Comparison of ENCODE assay signal across 11 cellular contexts in the genomic region with DNA sequence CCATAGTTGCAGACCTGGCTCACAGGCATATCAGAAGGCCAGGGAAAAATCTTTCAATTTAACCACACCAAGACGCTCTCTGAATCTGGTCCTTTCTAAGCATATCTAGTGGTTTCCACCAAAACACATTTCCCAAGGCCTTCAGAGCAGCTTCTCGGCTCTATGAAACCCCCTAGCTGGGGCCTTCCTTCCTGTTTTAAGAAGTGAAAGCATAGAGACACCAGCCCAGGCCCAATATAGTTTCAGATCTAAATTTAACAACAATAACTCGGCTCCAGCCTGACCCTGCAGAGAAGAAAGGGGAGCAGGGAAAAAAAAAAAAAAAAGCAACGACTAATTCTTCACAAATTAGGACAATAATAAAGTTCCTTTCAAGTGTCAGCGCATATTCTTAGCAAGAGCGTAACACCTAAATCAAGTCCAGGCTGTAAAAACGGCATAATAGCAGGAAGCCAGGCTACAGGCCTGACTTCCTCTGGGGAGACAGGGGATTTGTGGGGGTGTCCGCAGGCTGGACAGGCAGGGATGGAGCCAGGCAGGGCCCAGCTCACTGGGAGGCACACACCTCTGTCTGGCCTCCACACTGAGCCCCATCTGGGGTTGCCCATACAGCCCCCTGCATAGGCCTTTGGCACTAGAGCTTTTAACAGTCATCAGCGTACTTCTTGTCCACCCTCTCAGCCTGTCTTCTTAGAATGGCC.
A peak's percentile ranks its signal among the peaks of the same experiment; 100 is the strongest.
DNase-seq lines count a peak whose midpoint lies in the region; ATAC-seq and TF ChIP-seq lines count a peak whose summit lies in the region.
"Had no signal": no experiment of that assay in that cellular context is flagged by ENCODE, and none has a peak within 500 bp of the region (broad histone marks: within the 10 kb centered on the region; RNA-seq: fewer than 3 reads in every experiment).

No MANE protein-coding gene starts in this region.

- TF ChIP-seq CTCF in GM10248 (IDR thresholded peaks at IDR 0.05; ENCODE audit: control extremely low read depth, extremely low read depth, low read depth, missing control alignments) = no peak

- H3K9me3 Mint-ChIP-seq in activated naive CD4-positive, alpha-beta T cell treated with anti-CD3 and anti-CD28 coated beads, Interleukin-2, amount 50 U/mL, for 72 hours = peaks cover 25 to 26% of the 10 kb centered on the region in 2 donors

- peak overlapping the region; percentile 89 for H3K27ac ChIP-seq in right cardiac atrium (ENCODE audit: low read length)
- H3K27ac ChIP-seq: GM23248 had no signal

- intact Hi-C loops in right cardiac atrium (cut with DNase I) = no loop called here

- H3K27ac Mint-ChIP-seq in activated naive CD4-positive, alpha-beta T cell treated with anti-CD3 and anti-CD28 coated beads, Interleukin-2, amount 50 U/mL, for 72 hours = no peak overlapping the region

- no peak overlapping the region for H3K4me3 ChIP-seq in Jurkat, Clone E6-1 (ENCODE audit: low read length)
- no peak overlapping the region for H3K4me3 ChIP-seq in right cardiac atrium (ENCODE audit: low read length)
- H3K4me3 ChIP-seq: GM23248 had no signal

- peaks cover 0 to 10% of the 10 kb centered on the region in 2 donors for H3K36me3 Mint-ChIP-seq in activated naive CD4-positive, alpha-beta T cell treated with anti-CD3 and anti-CD28 coated beads, Interleukin-2, amount 50 U/mL, for 72 hours

- POLR2A ChIA-PET in GM10248 (lab: Yijun Ruan, JAX) = no interaction called here

- ATAC-seq in GM21423 (IDR thresholded peaks at IDR 0.05; ENCODE audit: unreplicated experiment) (peak; percentile 81), right cardiac atrium (peak; percentile 67 to 77), GM19455 (IDR thresholded peaks at IDR 0.05; ENCODE audit: unreplicated experiment) (no peak)
- no peak for ATAC-seq in activated naive CD4-positive, alpha-beta T cell treated with anti-CD3 and anti-CD28 coated beads, Interleukin-2, amount 50 U/mL, for 72 hours
- ATAC-seq: SK-N-SH treated with all-trans-retinoic acid at 6 μM for 48 hours had no signal

- H3K4me1 ChIP-seq in right cardiac atrium (ENCODE audit: control insufficient read depth, insufficient read depth, low read length) = peaks cover 6% of the 10 kb centered on the region
- H3K4me1 ChIP-seq: BE2C had no signal

- CTCF ChIA-PET in GM10248 (lab: Yijun Ruan, JAX) = interaction anchor here (1.5 kb wide), 1 partner anchor 20 kb away, joined by 3 read pairs; no protein-coding TSS in a partner anchor

- 46% methylated on average over 9 of the region's 9 CpGs for WGBS in right cardiac atrium

- no peaks in the 10 kb centered on the region for H3K27me3 ChIP-seq in right cardiac atrium (ENCODE audit: control insufficient read depth, insufficient read depth)
- H3K27me3 ChIP-seq: BE2C had no signal

- no peaks in the 10 kb centered on the region for H3K9me3 ChIP-seq in right cardiac atrium (ENCODE audit: control insufficient read depth, low read length)
- H3K9me3 ChIP-seq: BE2C had no signal

- DNase-seq in GM10248 (ENCODE audit: extremely low spot score) (peak; percentile 46), right cardiac atrium (peak; percentile 16 to 57 (median 51)), NCI-H526 (lab: John Stamatoyannopoulos, UW) (no peak), DMS153 (lab: John Stamatoyannopoulos, UW) (no peak)
- DNase-seq in Jurkat, Clone E6-1 (ENCODE audit: low read depth, low spot score) = peak; percentile 49
- no peak for DNase-seq in activated naive CD4-positive, alpha-beta T cell treated with anti-CD3 and anti-CD28 coated beads, Interleukin-2, amount 50 U/mL, for 72 hours (ENCODE audit: low spot score in 2 of 2)
- DNase-seq: BE2C, GM23248 had no signal

Comparison
In these comparisons a context has a peak if more than half of its experiments do, and no peak if none do; other contexts are left out.
1. DNase-seq: peak in GM10248 (single experiment), Jurkat, Clone E6-1 (single experiment) and right cardiac atrium (3 of 3); none in NCI-H526 (0 of 2), DMS153 (single experiment) and activated naive CD4-positive, alpha-beta T cell treated with anti-CD3 and anti-CD28 coated beads, Interleukin-2, amount 50 U/mL, for 72 hours (0 of 2).
2. ATAC-seq: peak in GM21423 (single experiment) and right cardiac atrium (2 of 2); none in activated naive CD4-positive, alpha-beta T cell treated with anti-CD3 and anti-CD28 coated beads, Interleukin-2, amount 50 U/mL, for 72 hours (0 of 2) and GM19455 (single experiment).